In genomic region chr11:613369-613968, GRCh38 we compare ENCODE assay signal across 8 cellular contexts. TPM values are rescaled to one million over a fixed set of nuclear protein-coding genes. Genes with fewer than 3 reads are reported as not detected.
DNase-seq lines count a peak whose midpoint lies in the region; ATAC-seq and TF ChIP-seq lines count a peak whose summit lies in the region.

No MANE protein-coding gene starts in this region.

- no peak overlapping the region for H3K4me3 ChIP-seq in fibroblast of lung (replicated peaks in 1 of 4; ENCODE audit: control extremely low read depth in 1 of 4, insufficient read depth in 1 of 4, low read depth in 3 of 4, low read length in 4 of 4)

- H3K9me3 ChIP-seq in fibroblast of lung (ENCODE audit: control insufficient read depth, insufficient read depth, low read depth, low read length), result no peaks in the 10 kb centered on the region

- no peaks in the 10 kb centered on the region for H4K20me1 ChIP-seq in fibroblast of lung (ENCODE audit: control insufficient read depth, extremely low read depth, insufficient read depth, low read length)

- no peaks in the 10 kb centered on the region for H3K4me1 ChIP-seq in fibroblast of lung (ENCODE audit: control insufficient read depth, extremely low read depth, insufficient read depth, low read length)

- in situ Hi-C loops in GM13976 (cut with MboI; ENCODE audit: low sequenced_read_pairs, unreplicated experiment), result no loop called here

- H3K27ac ChIP-seq in fibroblast of lung (ENCODE audit: insufficient read depth, low read length), result peak overlapping the region; percentile 47

- no peaks in the 10 kb centered on the region for H3K27me3 ChIP-seq in fibroblast of lung (ENCODE audit: control insufficient read depth, insufficient read depth, low read length)

- TF ChIP-seq CTCF in GM13976 (IDR thresholded peaks at IDR 0.05; ENCODE audit: borderline replicate concordance, control extremely low read depth, extremely low read depth, insufficient read depth, missing control alignments), result no peak
- no peak for TF ChIP-seq CTCF in fibroblast of lung (conservative IDR thresholded peaks at IDR 0.05 in 1 of 2, IDR thresholded peaks at IDR 0.05 in 1 of 2; ENCODE audit: low read depth in 1 of 2, low read length in 2 of 2)

- no peaks in the 10 kb centered on the region for H3K79me2 ChIP-seq in fibroblast of lung (ENCODE audit: control insufficient read depth, insufficient read depth, low read length)

- H2AFZ ChIP-seq in fibroblast of lung (ENCODE audit: low read length), result no peak overlapping the region

- H3K4me2 ChIP-seq in fibroblast of lung (ENCODE audit: extremely low read depth, insufficient read depth, low read length), result no peak overlapping the region

- H3K36me3 ChIP-seq in fibroblast of lung (ENCODE audit: control insufficient read depth, insufficient read depth, low read length), result peaks cover 41% of the 10 kb centered on the region

- H3K9ac ChIP-seq in fibroblast of lung (ENCODE audit: insufficient read depth, low read length), result no peak overlapping the region

- DNase-seq in GM13976 (ENCODE audit: low spot score) (peak; percentile 83), NCI-H82 treated with DMSO at 0.1 percent for 48 hours (lab: John Stamatoyannopoulos, UW; ENCODE audit: unreplicated experiment) (peak; percentile 1), activated T-cell treated with anti-CD3 and anti-CD28 coated beads for 1 hour (ENCODE audit: low read depth) (peak; percentile 83), fibroblast of lung (ENCODE audit: low read depth in 2 of 2) (peak; percentile 37 to 38), retina (peak; percentile 39), UCSD-AML1 (lab: John Stamatoyannopoulos, UW; ENCODE audit: unreplicated experiment) (no peak)

- no peak for ATAC-seq in GM19023 (IDR thresholded peaks at IDR 0.05; ENCODE audit: unreplicated experiment)
- no peak for ATAC-seq in HG03432 (IDR thresholded peaks at IDR 0.05; ENCODE audit: unreplicated experiment)

RNA-seq across cellular contexts. Expression of gene IRF7, which starts 2.3 kb away (rescaled TPM):
- 9.1 and 11.3 TPM in 2 replicates for total RNA-seq in fibroblast of lung
- polyA plus RNA-seq in fibroblast of lung, result 1.3 and 1.6 TPM in 2 replicates
- polyA plus RNA-seq in fibroblast of lung (2012), result 4.1 and 4.3 TPM in 2 replicates
- 5.0 and 11.1 TPM in 2 replicates for polyA minus RNA-seq in fibroblast of lung (ENCODE audit: low replicate concordance)

RNA-seq across cellular contexts. Expression of gene CDHR5, which starts 11.3 kb away (rescaled TPM):
- not detected in 2 replicates for total RNA-seq in fibroblast of lung
- not detected in 2 replicates for polyA plus RNA-seq in fibroblast of lung
- polyA plus RNA-seq in fibroblast of lung (2012), result not detected in 2 replicates
- polyA minus RNA-seq in fibroblast of lung (ENCODE audit: low replicate concordance), result not detected in 2 replicates

RNA-seq across cellular contexts. Expression of gene SCT, which starts 13.5 kb away (rescaled TPM):
- not detected in 2 replicates for total RNA-seq in fibroblast of lung
- not detected in 2 replicates for polyA plus RNA-seq in fibroblast of lung
- not detected in 2 replicates for polyA plus RNA-seq in fibroblast of lung (2012)
- polyA minus RNA-seq in fibroblast of lung (ENCODE audit: low replicate concordance), result not detected in 2 replicates

RNA-seq across cellular contexts. Expression of gene DRD4, which starts 23.6 kb away (rescaled TPM):
- 0.17 TPM in 1 of 2 replicates, not detected in the other for total RNA-seq in fibroblast of lung
- not detected in 2 replicates for polyA plus RNA-seq in fibroblast of lung
- 0.10 and 0.21 TPM in 2 replicates for polyA plus RNA-seq in fibroblast of lung (2012)
- not detected in 2 replicates for polyA minus RNA-seq in fibroblast of lung (ENCODE audit: low replicate concordance)

RNA-seq across cellular contexts. Expression of gene PHRF1, which starts 37.2 kb away (rescaled TPM):
- 16.8 and 18.7 TPM in 2 replicates for total RNA-seq in fibroblast of lung
- 5.9 and 9.7 TPM in 2 replicates for polyA plus RNA-seq in fibroblast of lung
- 11.2 and 16.3 TPM in 2 replicates for polyA plus RNA-seq in fibroblast of lung (2012)
- polyA minus RNA-seq in fibroblast of lung (ENCODE audit: low replicate concordance), result 12.8 and 20.2 TPM in 2 replicates
